Comparison of ENCODE assay signal across 19 cellular contexts in genomic region chr16:25027781-25028180, GRCh38. TPM values are rescaled to one million over a fixed set of nuclear protein-coding genes. Genes with fewer than 3 reads are reported as not detected.
DNase-seq lines count a peak whose midpoint lies in the region.
"Had no signal": no experiment of that assay in that cellular context is flagged by ENCODE, and none has a peak within 500 bp of the region (broad histone marks: within the 10 kb centered on the region; RNA-seq: fewer than 3 reads in every experiment).

No MANE protein-coding gene starts in this region.

- H3K4me3 ChIP-seq in H7 (ENCODE audit: insufficient read depth, low read depth, low read length), result no peak overlapping the region
- H3K4me3 ChIP-seq: ascending aorta, esophagus squamous epithelium, SJCRH30, suprapubic skin had no signal

- H3K4me1 Mint-ChIP-seq in activated CD4-positive, alpha-beta memory T cell treated with anti-CD3 and anti-CD28 coated beads for 36 hours (ENCODE audit: low read depth), result peaks cover 34% of the 10 kb centered on the region
- peaks cover 23% of the 10 kb centered on the region for H3K4me1 Mint-ChIP-seq in activated CD4-positive, alpha-beta memory T cell treated with anti-CD3 and anti-CD28 coated beads, Interleukin-2, amount 10 ng/mL, durations not matched to agents 7 days and 5 days
- H3K4me1 Mint-ChIP-seq in activated naive CD8-positive, alpha-beta T cell treated with anti-CD3 and anti-CD28 coated beads for 36 hours, result peaks cover 48% of the 10 kb centered on the region

- H3K36me3 ChIP-seq in H7 (replicated peaks; ENCODE audit: control insufficient read depth, insufficient read depth, low read length), result no peaks in the 10 kb centered on the region
- H3K36me3 ChIP-seq: ascending aorta, esophagus squamous epithelium, SJCRH30, suprapubic skin had no signal

- H3K4me3 Mint-ChIP-seq in activated CD4-positive, alpha-beta memory T cell treated with anti-CD3 and anti-CD28 coated beads for 36 hours, result no peak overlapping the region
- H3K4me3 Mint-ChIP-seq in activated CD4-positive, alpha-beta memory T cell treated with anti-CD3 and anti-CD28 coated beads, Interleukin-2, amount 10 ng/mL, durations not matched to agents 7 days and 5 days, result no peak overlapping the region
- H3K4me3 Mint-ChIP-seq in activated naive CD8-positive, alpha-beta T cell treated with anti-CD3 and anti-CD28 coated beads for 36 hours, result no peak overlapping the region
- H3K4me3 Mint-ChIP-seq: endodermal cell; mesothelial cell of epicardium; naive thymus-derived CD4-positive, alpha-beta T cell had no signal

- H3K27me3 ChIP-seq in H7 (ENCODE audit: control insufficient read depth, insufficient read depth, low read length), result no peaks in the 10 kb centered on the region
- H3K27me3 ChIP-seq: ascending aorta, esophagus squamous epithelium, SJCRH30, suprapubic skin had no signal

- intact Hi-C loops in activated CD4-positive, alpha-beta memory T cell treated with anti-CD3 and anti-CD28 coated beads for 36 hours (cut with micrococcal nuclease), result no loop called here

- DNase-seq in activated CD4-positive, alpha-beta memory T cell treated with anti-CD3 and anti-CD28 coated beads for 36 hours, result peak; percentile 71
- DNase-seq in activated CD4-positive, alpha-beta memory T cell treated with anti-CD3 and anti-CD28 coated beads, Interleukin-2, amount 10 ng/mL, durations not matched to agents 7 days and 5 days, result no peak
- peak; percentile 48 to 66 for DNase-seq in activated CD4-positive, alpha-beta T cell treated with anti-CD3 and anti-CD28 coated beads, Interleukin-2, amount 50 U/mL, for 48 hours
- DNase-seq in activated naive CD8-positive, alpha-beta T cell treated with anti-CD3 and anti-CD28 coated beads for 36 hours, result peak; percentile 55
- peak; percentile 21 for DNase-seq in stimulated activated CD8-positive, alpha-beta memory T cell treated with anti-CD3 and anti-CD28 coated beads, Interleukin-4, amount 100 ng/mL, for 24 hours (ENCODE audit: low read depth)
- DNase-seq in hypothalamus (lab: John Stamatoyannopoulos, UW) (no peak), NCI-H1048 (lab: John Stamatoyannopoulos, UW) (no peak), H7 (no peak)
- DNase-seq: endodermal cell, esophagus squamous epithelium, NCI-H1092, NCI-H2029, NCI-H526 treated with DMSO at 0.1 percent for 48 hours, occipital lobe, SJCRH30 had no signal

- no peaks in the 10 kb centered on the region for H3K9me3 Mint-ChIP-seq in activated CD4-positive, alpha-beta memory T cell treated with anti-CD3 and anti-CD28 coated beads for 36 hours
- no peaks in the 10 kb centered on the region for H3K9me3 Mint-ChIP-seq in activated CD4-positive, alpha-beta memory T cell treated with anti-CD3 and anti-CD28 coated beads, Interleukin-2, amount 10 ng/mL, durations not matched to agents 7 days and 5 days
- peaks cover 2% of the 10 kb centered on the region for H3K9me3 Mint-ChIP-seq in activated naive CD8-positive, alpha-beta T cell treated with anti-CD3 and anti-CD28 coated beads for 36 hours
- H3K9me3 Mint-ChIP-seq: endodermal cell, mesothelial cell of epicardium had no signal

- CTCF ChIA-PET in activated CD4-positive, alpha-beta memory T cell treated with anti-CD3 and anti-CD28 coated beads for 36 hours (lab: Charles Lee), result no interaction called here
- CTCF ChIA-PET in activated CD4-positive, alpha-beta memory T cell treated with anti-CD3 and anti-CD28 coated beads, Interleukin-2, amount 10 ng/mL, durations not matched to agents 7 days and 5 days (lab: Charles Lee), result no interaction called here

- no peak overlapping the region for H3K27ac Mint-ChIP-seq in activated CD4-positive, alpha-beta memory T cell treated with anti-CD3 and anti-CD28 coated beads for 36 hours
- no peak overlapping the region for H3K27ac Mint-ChIP-seq in activated CD4-positive, alpha-beta memory T cell treated with anti-CD3 and anti-CD28 coated beads, Interleukin-2, amount 10 ng/mL, durations not matched to agents 7 days and 5 days
- peak overlapping the region; percentile 43 for H3K27ac Mint-ChIP-seq in activated naive CD8-positive, alpha-beta T cell treated with anti-CD3 and anti-CD28 coated beads for 36 hours
- H3K27ac Mint-ChIP-seq: endodermal cell, mesothelial cell of epicardium had no signal

- POLR2A ChIA-PET in activated CD4-positive, alpha-beta memory T cell treated with anti-CD3 and anti-CD28 coated beads for 36 hours (lab: Charles Lee), result interaction anchor here (1.5 kb wide), 1 partner anchor 11 kb away, joined by 3 read pairs; no protein-coding TSS in a partner anchor
- POLR2A ChIA-PET in activated CD4-positive, alpha-beta memory T cell treated with anti-CD3 and anti-CD28 coated beads, Interleukin-2, amount 10 ng/mL, durations not matched to agents 7 days and 5 days (lab: Charles Lee), result no interaction called here

- no peaks in the 10 kb centered on the region for H3K27me3 Mint-ChIP-seq in activated CD4-positive, alpha-beta memory T cell treated with anti-CD3 and anti-CD28 coated beads for 36 hours
- no peaks in the 10 kb centered on the region for H3K27me3 Mint-ChIP-seq in activated CD4-positive, alpha-beta memory T cell treated with anti-CD3 and anti-CD28 coated beads, Interleukin-2, amount 10 ng/mL, durations not matched to agents 7 days and 5 days
- H3K27me3 Mint-ChIP-seq in activated naive CD8-positive, alpha-beta T cell treated with anti-CD3 and anti-CD28 coated beads for 36 hours, result no peaks in the 10 kb centered on the region
- H3K27me3 Mint-ChIP-seq: naive thymus-derived CD4-positive, alpha-beta T cell had no signal

- no peaks in the 10 kb centered on the region for H3K36me3 Mint-ChIP-seq in activated CD4-positive, alpha-beta memory T cell treated with anti-CD3 and anti-CD28 coated beads for 36 hours
- H3K36me3 Mint-ChIP-seq in activated CD4-positive, alpha-beta memory T cell treated with anti-CD3 and anti-CD28 coated beads, Interleukin-2, amount 10 ng/mL, durations not matched to agents 7 days and 5 days (ENCODE audit: low read depth), result no peaks in the 10 kb centered on the region
- no peaks in the 10 kb centered on the region for H3K36me3 Mint-ChIP-seq in activated naive CD8-positive, alpha-beta T cell treated with anti-CD3 and anti-CD28 coated beads for 36 hours
- H3K36me3 Mint-ChIP-seq: mesothelial cell of epicardium; naive thymus-derived CD4-positive, alpha-beta T cell had no signal

RNA-seq across cellular contexts. Expression of gene ARHGAP17, which starts 12.6 kb away (rescaled TPM):
- 10 to 100 TPM; 50.8 to 57.4 TPM for total RNA-seq in activated CD4-positive, alpha-beta memory T cell treated with anti-CD3 and anti-CD28 coated beads for 36 hours
- 10 to 100 TPM; 57.3 to 61.2 TPM for total RNA-seq in activated CD4-positive, alpha-beta memory T cell treated with anti-CD3 and anti-CD28 coated beads, Interleukin-2, amount 10 ng/mL, durations not matched to agents 7 days and 5 days
- 10 to 100 TPM; 72.5 to 79.3 TPM for total RNA-seq in activated naive CD8-positive, alpha-beta T cell treated with anti-CD3 and anti-CD28 coated beads for 36 hours
- 31.3 and 33.3 TPM in 2 replicates for total RNA-seq in H7 (2014; rRNA removed; shearing (Covaris generic))

Comparison
In these comparisons a context has a peak if more than half of its experiments do, and no peak if none do; other contexts are left out.
1. DNase-seq: peak in activated CD4-positive, alpha-beta memory T cell treated with anti-CD3 and anti-CD28 coated beads for 36 hours (single experiment), activated CD4-positive, alpha-beta T cell treated with anti-CD3 and anti-CD28 coated beads, Interleukin-2, amount 50 U/mL, for 48 hours (2 of 2), activated naive CD8-positive, alpha-beta T cell treated with anti-CD3 and anti-CD28 coated beads for 36 hours (single experiment) and stimulated activated CD8-positive, alpha-beta memory T cell treated with anti-CD3 and anti-CD28 coated beads, Interleukin-4, amount 100 ng/mL, for 24 hours (single experiment); none in activated CD4-positive, alpha-beta memory T cell treated with anti-CD3 and anti-CD28 coated beads, Interleukin-2, amount 10 ng/mL, durations not matched to agents 7 days and 5 days (single experiment), hypothalamus (0 of 51), NCI-H1048 (single experiment) and H7 (single experiment).